10 cellular contexts compared by ENCODE assay signal in genomic region chr17:18014006-18014405, GRCh38. TPM values are rescaled to one million over a fixed set of nuclear protein-coding genes. Genes with fewer than 3 reads are reported as not detected.
"Had no signal": no experiment of that assay in that cellular context is flagged by ENCODE, and none has a peak within 500 bp of the region (broad histone marks: within the 10 kb centered on the region; RNA-seq: fewer than 3 reads in every experiment).

No MANE protein-coding gene starts in this region.

- H3K27ac Mint-ChIP-seq: IgD-negative memory B cell had no signal

- H3K4me3 Mint-ChIP-seq: IgD-negative memory B cell had no signal

- H3K9me3 Mint-ChIP-seq: IgD-negative memory B cell had no signal

- H3K9me3 ChIP-seq: HAP-1 had no signal

- H3K4me3 ChIP-seq: GM23248, HAP-1 had no signal

- H3K27me3 Mint-ChIP-seq: IgD-negative memory B cell had no signal

- H3K27ac ChIP-seq: GM23248, HL-60 had no signal

- DNase-seq: GM23248, GOT3, H7, KBM-7 had no signal

- H3K4me1 ChIP-seq: HAP-1 had no signal

- ATAC-seq: HCT116, HepG2 had no signal

RNA-seq across cellular contexts. Expression of gene DRC3, which starts 41.3 kb away (rescaled TPM):
- total RNA-seq: H4 had no signal
